28 cellular contexts compared by ENCODE assay signal in genomic region chr20:62151835-62152364, GRCh38.
"Had no signal": no experiment of that assay in that cellular context is flagged by ENCODE, and none has a peak within 500 bp of the region (broad histone marks: within the 10 kb centered on the region; RNA-seq: fewer than 3 reads in every experiment).

No MANE protein-coding gene starts in this region.

- H3K36me3 ChIP-seq: neutrophil had no signal

- ATAC-seq: effector memory CD8-positive, alpha-beta T cell; left colon; natural killer cell; sciatic nerve; stimulated activated effector memory CD8-positive, alpha-beta T cell treated with anti-CD3 and anti-CD28 coated beads, Interleukin-12 subunit alpha, Interleukin-12 subunit beta, amount 100 ng/mL, for 72 hours; stimulated activated naive CD8-positive, alpha-beta T cell treated with anti-CD3 and anti-CD28 coated beads, Interleukin-15, Interleukin-2, amounts not matched to agents 100 U/mL and 50 U/mL, for 24 hours had no signal

- DNase-seq: cortex of kidney; effector memory CD8-positive, alpha-beta T cell; erythroblast; esophagus squamous epithelium; foreskin melanocyte; hypothalamus; immature natural killer cell; islet precursor cell; kidney glomerular epithelial cell; left colon; left ventricle myocardium inferior; natural killer cell; stimulated activated CD4-positive, alpha-beta T cell treated with anti-CD3 and anti-CD28 coated beads, Interleukin-12 subunit alpha, Interleukin-12 subunit beta, amount 100 ng/mL, for 4 hours; stimulated activated CD4-positive, alpha-beta T cell treated with anti-CD3 and anti-CD28 coated beads, Interleukin-2, amount 100 ng/mL, for 24 hours; stimulated activated CD4-positive, alpha-beta T cell treated with anti-CD3 and anti-CD28 coated beads, Interleukin-4, amount 100 ng/mL, for 24 hours; stimulated activated naive CD8-positive, alpha-beta T cell treated with anti-CD3 and anti-CD28 coated beads, Interleukin-15, Interleukin-2, amounts not matched to agents 100 U/mL and 50 U/mL, for 24 hours; substantia nigra; testis; tibial artery; upper lobe of left lung had no signal

- FAIRE-seq: endometrium, urothelium cell line had no signal

- H3K4me2 ChIP-seq: smooth muscle cell had no signal

- H3K27ac ChIP-seq: esophagus squamous epithelium, left ventricle myocardium inferior, neutrophil, parathyroid adenoma, testis, tibial artery, upper lobe of left lung had no signal

- H3K9me3 ChIP-seq: esophagus squamous epithelium, left ventricle myocardium inferior, neutrophil, testis, tibial artery, upper lobe of left lung had no signal

- H2AFZ ChIP-seq: parathyroid adenoma had no signal

- H3K27me3 ChIP-seq: esophagus squamous epithelium, neutrophil, testis, tibial artery, upper lobe of left lung had no signal

- H3K9ac ChIP-seq: parathyroid adenoma had no signal

- H3K4me3 ChIP-seq: esophagus squamous epithelium, left ventricle myocardium inferior, lung, smooth muscle cell, testis, tibial artery, upper lobe of left lung had no signal
